ENCODE assay signal across 9 cellular contexts in the genomic region with DNA sequence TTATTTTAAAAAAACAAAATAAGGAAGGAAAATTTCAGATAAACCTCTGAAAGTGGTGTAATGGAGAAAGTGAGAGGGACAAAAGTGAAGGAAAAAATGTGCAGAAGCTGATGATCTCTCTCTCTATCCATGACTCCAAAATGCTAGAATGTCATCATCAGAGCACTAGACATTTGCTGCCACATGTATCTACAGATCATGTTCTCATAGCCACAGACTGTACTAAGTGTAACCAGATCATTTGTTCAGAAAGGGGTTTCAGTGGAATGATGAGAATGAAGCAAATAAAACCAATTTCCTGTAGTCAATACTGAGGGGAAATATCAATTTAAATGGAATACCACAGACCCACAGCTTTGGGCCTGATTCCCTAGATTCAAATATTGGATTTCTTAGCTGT.
"Had no signal": no experiment of that assay in that cellular context is flagged by ENCODE, and none has a peak within 500 bp of the region (broad histone marks: within the 10 kb centered on the region; RNA-seq: fewer than 3 reads in every experiment).

No MANE protein-coding gene starts in this region.

- H3K9ac ChIP-seq: GM23248 had no signal

- DNase-seq: GM23248, GOT3, H7, HFFc6, IMR-90, KG1 had no signal

- H2AFZ ChIP-seq: GM23248 had no signal

- H3K9me3 ChIP-seq: HAP-1 had no signal

- H3K4me3 ChIP-seq: GM23248, HAP-1, K562 had no signal

- H3K36me3 ChIP-seq: HAP-1 had no signal

- H3K4me1 ChIP-seq: HAP-1 had no signal

- ATAC-seq: HCT116, K562 had no signal

- H3K27ac ChIP-seq: GM23248 had no signal
